Comparison of ENCODE assay signal across 1 cellular context in the genomic region with DNA sequence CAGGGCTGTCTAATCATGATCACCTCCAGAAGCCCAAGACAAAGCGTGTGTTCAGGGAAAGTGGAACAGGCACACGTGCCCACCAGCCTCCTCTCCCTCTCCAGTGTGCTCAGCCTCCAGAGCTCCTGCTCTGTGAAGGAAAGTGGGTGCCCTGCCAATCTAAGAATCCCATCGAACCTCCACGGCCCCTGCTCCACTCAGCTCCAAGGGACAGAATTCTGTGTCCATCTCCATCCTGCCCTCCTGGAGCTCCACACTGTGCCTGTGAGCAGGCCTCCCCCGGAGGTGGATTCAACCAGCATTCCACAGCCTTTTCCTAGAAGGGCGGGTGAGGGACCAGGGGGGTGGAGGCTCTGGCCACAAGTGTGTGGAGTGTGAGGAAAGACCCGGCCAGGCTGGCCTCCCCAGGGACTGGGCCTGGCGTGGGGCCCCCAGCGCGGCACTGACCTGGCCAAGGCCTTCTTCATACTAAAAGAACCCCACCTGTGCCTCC.
A peak's percentile ranks its signal among the peaks of the same experiment; 100 is the strongest.
TF ChIP-seq lines count a peak whose summit lies in the region.

No MANE protein-coding gene starts in this region.

TF ChIP-seq in SK-N-SH, 30 proteins besides CTCF, POLR2A, EP300 and RAD21:
- TF ChIP-seq, protein P1, sequence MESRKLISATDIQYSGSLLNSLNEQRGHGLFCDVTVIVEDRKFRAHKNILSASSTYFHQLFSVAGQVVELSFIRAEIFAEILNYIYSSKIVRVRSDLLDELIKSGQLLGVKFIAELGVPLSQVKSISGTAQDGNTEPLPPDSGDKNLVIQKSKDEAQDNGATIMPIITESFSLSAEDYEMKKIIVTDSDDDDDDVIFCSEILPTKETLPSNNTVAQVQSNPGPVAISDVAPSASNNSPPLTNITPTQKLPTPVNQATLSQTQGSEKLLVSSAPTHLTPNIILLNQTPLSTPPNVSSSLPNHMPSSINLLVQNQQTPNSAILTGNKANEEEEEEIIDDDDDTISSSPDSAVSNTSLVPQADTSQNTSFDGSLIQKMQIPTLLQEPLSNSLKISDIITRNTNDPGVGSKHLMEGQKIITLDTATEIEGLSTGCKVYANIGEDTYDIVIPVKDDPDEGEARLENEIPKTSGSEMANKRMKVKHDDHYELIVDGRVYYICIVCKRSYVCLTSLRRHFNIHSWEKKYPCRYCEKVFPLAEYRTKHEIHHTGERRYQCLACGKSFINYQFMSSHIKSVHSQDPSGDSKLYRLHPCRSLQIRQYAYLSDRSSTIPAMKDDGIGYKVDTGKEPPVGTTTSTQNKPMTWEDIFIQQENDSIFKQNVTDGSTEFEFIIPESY (IDR thresholded peaks at IDR 0.05; ENCODE audit: borderline replicate concordance, low read depth) = no peak
- peak; percentile 68 for TF ChIP-seq MXI1 (IDR thresholded peaks at IDR 0.05; ENCODE audit: low read depth, low read length)
